In genomic region chr3:186361246-186361611, GRCh38 we compare ENCODE assay signal across 10 cellular contexts. TPM values are rescaled to one million over a fixed set of nuclear protein-coding genes. Genes with fewer than 3 reads are reported as not detected.
DNase-seq lines count a peak whose midpoint lies in the region; ATAC-seq and TF ChIP-seq lines count a peak whose summit lies in the region.
"Had no signal": no experiment of that assay in that cellular context is flagged by ENCODE, and none has a peak within 500 bp of the region (broad histone marks: within the 10 kb centered on the region; RNA-seq: fewer than 3 reads in every experiment).

No MANE protein-coding gene starts in this region.

- H3K27ac ChIP-seq in muscle layer of colon (ENCODE audit: low read depth, low read length) = peak overlapping the region; percentile 46
- H3K27ac ChIP-seq in upper lobe of left lung = peak overlapping the region; percentile 58 to 85 (median 81)
- H3K27ac ChIP-seq: C4-2B had no signal

- no peaks in the 10 kb centered on the region for H3K9me3 Mint-ChIP-seq in activated naive CD8-positive, alpha-beta T cell (ENCODE audit: low read depth)
- no peaks in the 10 kb centered on the region for H3K9me3 Mint-ChIP-seq in activated naive CD8-positive, alpha-beta T cell treated with anti-CD3 and anti-CD28 coated beads for 36 hours
- H3K9me3 Mint-ChIP-seq in chondrocyte (ENCODE audit: low read depth) = no peaks in the 10 kb centered on the region

- H3K9me3 ChIP-seq in muscle layer of colon (ENCODE audit: low read length) (no peaks in the 10 kb centered on the region), upper lobe of left lung (no peaks in the 10 kb centered on the region)

- H3K36me3 Mint-ChIP-seq in activated naive CD8-positive, alpha-beta T cell = no peaks in the 10 kb centered on the region
- no peaks in the 10 kb centered on the region for H3K36me3 Mint-ChIP-seq in activated naive CD8-positive, alpha-beta T cell treated with anti-CD3 and anti-CD28 coated beads for 36 hours
- H3K36me3 Mint-ChIP-seq in chondrocyte (ENCODE audit: low read depth) = no peaks in the 10 kb centered on the region

- TF ChIP-seq CTCF in chondrocyte (IDR thresholded peaks at IDR 0.05) (no peak), upper lobe of left lung (IDR thresholded peaks at IDR 0.05) (no peak)

- no peak for DNase-seq in activated naive CD8-positive, alpha-beta T cell treated with anti-CD3 and anti-CD28 coated beads for 36 hours
- DNase-seq in chondrocyte (ENCODE audit: low spot score) (no peak), upper lobe of left lung (no peak), epidermal melanocyte (ENCODE audit: insufficient read length, low spot score) (no peak), GDM1 (lab: John Stamatoyannopoulos, UW) (no peak), activated gamma-delta T cell treated with Interleukin-2 at 50 U/mL for 16 hours (no peak)
- DNase-seq: activated effector memory CD4-positive, alpha-beta T cell treated with anti-CD3 and anti-CD28 coated beads, Interleukin-2, amount 50 U/mL, for 16 hours had no signal

- no peak for TF ChIP-seq EP300 in upper lobe of left lung (IDR thresholded peaks at IDR 0.05)

- 2 to 4% methylated on average over 19 of the region's 19 CpGs for WGBS in upper lobe of left lung, 2 donors

- H3K4me3 ChIP-seq in muscle layer of colon (ENCODE audit: low read depth in 1 of 2, low read length in 2 of 2) (peak overlapping the region; percentile 75 to 78), upper lobe of left lung (peak overlapping the region in 3 of 4 donors; percentile 31 to 56 (median 50))

- H3K4me1 ChIP-seq in muscle layer of colon (ENCODE audit: insufficient read depth, low read length) (peaks cover 15% of the 10 kb centered on the region), upper lobe of left lung (peaks cover 5 to 30% (median 26%) of the 10 kb centered on the region in 4 donors)

- ATAC-seq in upper lobe of left lung (ENCODE audit: low FRiP score in 2 of 2) = no peak

- H3K36me3 ChIP-seq in muscle layer of colon (ENCODE audit: insufficient read depth, low read length) = no peaks in the 10 kb centered on the region
- no peaks in the 10 kb centered on the region for H3K36me3 ChIP-seq in upper lobe of left lung

- H3K27me3 ChIP-seq in muscle layer of colon (ENCODE audit: control insufficient read depth in 1 of 2, insufficient read depth in 2 of 2, low read length in 2 of 2) (no peaks in the 10 kb centered on the region), upper lobe of left lung (peaks cover 0 to 18% (median 6%) of the 10 kb centered on the region in 4 donors)

- peak overlapping the region; percentile 46 for H3K4me3 Mint-ChIP-seq in activated naive CD8-positive, alpha-beta T cell
- H3K4me3 Mint-ChIP-seq in activated naive CD8-positive, alpha-beta T cell treated with anti-CD3 and anti-CD28 coated beads for 36 hours = no peak overlapping the region
- peak overlapping the region; percentile 76 for H3K4me3 Mint-ChIP-seq in chondrocyte (ENCODE audit: unreplicated experiment)

- no peak for TF ChIP-seq POLR2A in upper lobe of left lung (IDR thresholded peaks at IDR 0.05)

- peak overlapping the region; percentile 84 for H3K9ac ChIP-seq in muscle layer of colon (ENCODE audit: low read length)

- H3K27me3 Mint-ChIP-seq in activated naive CD8-positive, alpha-beta T cell = peaks cover 31% of the 10 kb centered on the region
- H3K27me3 Mint-ChIP-seq in activated naive CD8-positive, alpha-beta T cell treated with anti-CD3 and anti-CD28 coated beads for 36 hours = peaks cover 56% of the 10 kb centered on the region
- H3K27me3 Mint-ChIP-seq in chondrocyte (ENCODE audit: low read depth) = peaks cover 29% of the 10 kb centered on the region

- no peak overlapping the region for H3K27ac Mint-ChIP-seq in activated naive CD8-positive, alpha-beta T cell
- H3K27ac Mint-ChIP-seq in activated naive CD8-positive, alpha-beta T cell treated with anti-CD3 and anti-CD28 coated beads for 36 hours = no peak overlapping the region
- H3K27ac Mint-ChIP-seq in chondrocyte (ENCODE audit: unreplicated experiment) = no peak overlapping the region

- H3K4me1 Mint-ChIP-seq in activated naive CD8-positive, alpha-beta T cell (ENCODE audit: low read depth) = peaks cover 7% of the 10 kb centered on the region
- peaks cover 9% of the 10 kb centered on the region for H3K4me1 Mint-ChIP-seq in activated naive CD8-positive, alpha-beta T cell treated with anti-CD3 and anti-CD28 coated beads for 36 hours
- H3K4me1 Mint-ChIP-seq in chondrocyte (ENCODE audit: low read depth) = peaks cover 49% of the 10 kb centered on the region

RNA-seq across cellular contexts. Expression of gene DGKG, which starts 0.8 kb away (rescaled TPM):
- under 1 TPM; 0.14 to 0.58 TPM for total RNA-seq in activated naive CD8-positive, alpha-beta T cell treated with anti-CD3 and anti-CD28 coated beads for 36 hours
- total RNA-seq in chondrocyte = 0.68 to 1.7 TPM (median 1.6 TPM) in 3 replicates
- 10 to 100 TPM in 1 of 6 donors, 1 to 10 TPM in 5; 4.4 to 32.5 (median 6.5) TPM for total RNA-seq in upper lobe of left lung
